In genomic region chr6:128573036-128573435, GRCh38 we compare ENCODE assay signal across 27 cellular contexts.
"Had no signal": no experiment of that assay in that cellular context is flagged by ENCODE, and none has a peak within 500 bp of the region (broad histone marks: within the 10 kb centered on the region; RNA-seq: fewer than 3 reads in every experiment).

No MANE protein-coding gene starts in this region.

- H3K4me2 ChIP-seq: neural progenitor cell, smooth muscle cell had no signal

- H3K9ac ChIP-seq: neural progenitor cell had no signal

- H3K4me1 ChIP-seq: colonic mucosa, left lung, prostate gland had no signal

- H3K36me3 ChIP-seq: colonic mucosa, heart right ventricle, left lung, neural progenitor cell, prostate gland, right atrium auricular region, suprapubic skin had no signal

- DNase-seq: colonic mucosa; effector CD8-positive, alpha-beta T cell; endodermal cell; glutamatergic neuron; heart right ventricle; hippocampal formation; left cardiac atrium; left lung; mesendoderm; midbrain; naive thymus-derived CD4-positive, alpha-beta T cell; stimulated activated CD4-positive, alpha-beta T cell treated with anti-CD3 and anti-CD28 coated beads, Interleukin-12 subunit alpha, Interleukin-12 subunit beta, amount 100 ng/mL, for 4 hours; stimulated activated CD4-positive, alpha-beta T cell treated with anti-CD3 and anti-CD28 coated beads, Interleukin-1b, Interleukin-23, amount 100 ng/mL, for 48 hours; stimulated activated CD4-positive, alpha-beta T cell treated with anti-CD3 and anti-CD28 coated beads, Interleukin-4, amount 100 ng/mL, for 1 hour; stimulated activated CD8-positive, alpha-beta memory T cell treated with anti-CD3 and anti-CD28 coated beads, Interleukin-4, amount 100 ng/mL, for 48 hours; stimulated activated naive CD4-positive, alpha-beta T cell; stimulated activated naive CD8-positive, alpha-beta T cell treated with anti-CD3 and anti-CD28 coated beads, Interleukin-15, amount 100 ng/mL, for 72 hours had no signal

- H2AFZ ChIP-seq: neural progenitor cell had no signal

- H3K27ac ChIP-seq: colonic mucosa, epithelial cell of prostate, foreskin keratinocyte, heart right ventricle, left lung, neural progenitor cell, prostate gland, right atrium auricular region, suprapubic skin had no signal

- H3K27me3 Mint-ChIP-seq: dendritic cell treated with granulocyte-macrophage colony-stimulating factor and Interleukin-4, amounts not matched to agents 40 ng/mL and 50 ng/mL, for 4 days; stimulated activated naive CD8-positive, alpha-beta T cell treated with anti-CD3 and anti-CD28 coated beads, Interleukin-15, amount 100 ng/mL, for 72 hours; type B pancreatic cell had no signal

- H3K9me3 Mint-ChIP-seq: endodermal cell, nephron, neural progenitor cell had no signal

- H3K4me3 ChIP-seq: colonic mucosa, heart right ventricle, left lung, neural progenitor cell, prostate gland, right atrium auricular region, smooth muscle cell, suprapubic skin had no signal

- H3K36me3 Mint-ChIP-seq: naive thymus-derived CD4-positive, alpha-beta T cell; neural progenitor cell; type B pancreatic cell had no signal

- H3K27ac Mint-ChIP-seq: dendritic cell treated with granulocyte-macrophage colony-stimulating factor and Interleukin-4, amounts not matched to agents 40 ng/mL and 50 ng/mL, for 4 days; endodermal cell; naive thymus-derived CD4-positive, alpha-beta T cell; nephron; neural progenitor cell; stimulated activated naive CD8-positive, alpha-beta T cell treated with anti-CD3 and anti-CD28 coated beads, Interleukin-15, amount 100 ng/mL, for 72 hours; type B pancreatic cell had no signal

- H3K4me3 Mint-ChIP-seq: dendritic cell treated with granulocyte-macrophage colony-stimulating factor and Interleukin-4, amounts not matched to agents 40 ng/mL and 50 ng/mL, for 4 days; endodermal cell; naive thymus-derived CD4-positive, alpha-beta T cell; nephron; neural progenitor cell; stimulated activated naive CD8-positive, alpha-beta T cell treated with anti-CD3 and anti-CD28 coated beads, Interleukin-15, amount 100 ng/mL, for 72 hours; type B pancreatic cell had no signal

- H3K9me3 ChIP-seq: colonic mucosa, heart right ventricle, left lung, prostate gland, right atrium auricular region, suprapubic skin had no signal

- H3K27me3 ChIP-seq: colonic mucosa, foreskin keratinocyte, heart right ventricle, left lung, neural progenitor cell, right atrium auricular region, suprapubic skin had no signal
